ENCODE assay signal across 8 cellular contexts in genomic region chr22:30301995-30302809, GRCh38. TPM values are rescaled to one million over a fixed set of nuclear protein-coding genes. Genes with fewer than 3 reads are reported as not detected.
A peak's percentile ranks its signal among the peaks of the same experiment; 100 is the strongest.
DNase-seq lines count a peak whose midpoint lies in the region; ATAC-seq and TF ChIP-seq lines count a peak whose summit lies in the region.

No MANE protein-coding gene starts in this region.

- H3K4me3 Mint-ChIP-seq in activated T-cell treated with anti-CD3 and anti-CD28 coated beads, Interleukin-2, amount 50 U/mL, for 24 hours, result no peak overlapping the region
- H3K4me3 Mint-ChIP-seq in activated naive CD8-positive, alpha-beta T cell treated with anti-CD3 and anti-CD28 coated beads for 36 hours, result no peak overlapping the region

- no peak for TF ChIP-seq CTCF in suprapubic skin (IDR thresholded peaks at IDR 0.05)

- H3K9me3 Mint-ChIP-seq in activated T-cell treated with anti-CD3 and anti-CD28 coated beads, Interleukin-2, amount 50 U/mL, for 24 hours, result no peaks in the 10 kb centered on the region
- no peaks in the 10 kb centered on the region for H3K9me3 Mint-ChIP-seq in activated naive CD8-positive, alpha-beta T cell treated with anti-CD3 and anti-CD28 coated beads for 36 hours

- peaks cover 37% of the 10 kb centered on the region for H3K36me3 ChIP-seq in suprapubic skin

- H3K4me1 Mint-ChIP-seq in activated T-cell treated with anti-CD3 and anti-CD28 coated beads, Interleukin-2, amount 50 U/mL, for 24 hours (ENCODE audit: low read depth), result peaks cover 93% of the 10 kb centered on the region
- peaks cover 95% of the 10 kb centered on the region for H3K4me1 Mint-ChIP-seq in activated naive CD8-positive, alpha-beta T cell treated with anti-CD3 and anti-CD28 coated beads for 36 hours

- peak overlapping the region; percentile 87 for H3K27ac ChIP-seq in suprapubic skin

- peaks cover 61% of the 10 kb centered on the region for H3K36me3 Mint-ChIP-seq in activated T-cell treated with anti-CD3 and anti-CD28 coated beads, Interleukin-2, amount 50 U/mL, for 24 hours (ENCODE audit: low read depth)
- peaks cover 34% of the 10 kb centered on the region for H3K36me3 Mint-ChIP-seq in activated naive CD8-positive, alpha-beta T cell treated with anti-CD3 and anti-CD28 coated beads for 36 hours

- H3K27ac Mint-ChIP-seq in activated T-cell treated with anti-CD3 and anti-CD28 coated beads, Interleukin-2, amount 50 U/mL, for 24 hours, result peak overlapping the region; percentile 96
- peak overlapping the region; percentile 83 for H3K27ac Mint-ChIP-seq in activated naive CD8-positive, alpha-beta T cell treated with anti-CD3 and anti-CD28 coated beads for 36 hours

- H3K4me1 ChIP-seq in suprapubic skin, result peaks cover 91% of the 10 kb centered on the region

- H3K9me3 ChIP-seq in suprapubic skin, result no peaks in the 10 kb centered on the region

- peak; percentile 42 for DNase-seq in activated T-cell treated with anti-CD3 and anti-CD28 coated beads, Interleukin-2, amount 50 U/mL, for 24 hours
- DNase-seq in activated T-cell treated with anti-CD3 and anti-CD28 coated beads for 4 hours, result no peak
- no peak for DNase-seq in activated naive CD8-positive, alpha-beta T cell treated with anti-CD3 and anti-CD28 coated beads for 36 hours
- DNase-seq in islet precursor cell, result peak; percentile 79
- DNase-seq in suprapubic skin (ENCODE audit: low spot score in 2 of 2), result no peak
- no peak for DNase-seq in SHP77 treated with DMSO at 0.1 percent for 48 hours (lab: John Stamatoyannopoulos, UW)

- TF ChIP-seq POLR2A in suprapubic skin (IDR thresholded peaks at IDR 0.05), result no peak

- no peak for TF ChIP-seq EP300 in suprapubic skin (IDR thresholded peaks at IDR 0.05)

- WGBS in suprapubic skin, result 44% methylated on average over 3 of the region's 9 CpGs

- no peaks in the 10 kb centered on the region for H3K27me3 ChIP-seq in suprapubic skin

- H3K27me3 Mint-ChIP-seq in activated T-cell treated with anti-CD3 and anti-CD28 coated beads, Interleukin-2, amount 50 U/mL, for 24 hours, result no peaks in the 10 kb centered on the region
- H3K27me3 Mint-ChIP-seq in activated naive CD8-positive, alpha-beta T cell treated with anti-CD3 and anti-CD28 coated beads for 36 hours, result no peaks in the 10 kb centered on the region

- no peak for ATAC-seq in HG02678 (IDR thresholded peaks at IDR 0.05; ENCODE audit: unreplicated experiment)
- no peak for ATAC-seq in GM18867 (IDR thresholded peaks at IDR 0.05; ENCODE audit: unreplicated experiment)

- H3K4me3 ChIP-seq in suprapubic skin, result peak overlapping the region; percentile 2

RNA-seq across cellular contexts. Expression of gene CASTOR1, which starts 12.9 kb away (rescaled TPM):
- 1 to 10 TPM; 2.8 to 3.5 TPM for total RNA-seq in activated naive CD8-positive, alpha-beta T cell treated with anti-CD3 and anti-CD28 coated beads for 36 hours
- 10 to 100 TPM; 16.3 to 22.8 (median 20.6) TPM for total RNA-seq in suprapubic skin

RNA-seq across cellular contexts. Expression of gene TBC1D10A, which starts 24.5 kb away (rescaled TPM):
- 10 to 100 TPM; 13.0 to 14.4 TPM for total RNA-seq in activated naive CD8-positive, alpha-beta T cell treated with anti-CD3 and anti-CD28 coated beads for 36 hours
- total RNA-seq in suprapubic skin, result 10 to 100 TPM; 38.3 to 49.2 (median 43.0) TPM

RNA-seq across cellular contexts. Expression of gene OSM, which starts 35.6 kb away (rescaled TPM):
- 10 to 100 TPM; 47.9 to 50.7 TPM for total RNA-seq in activated naive CD8-positive, alpha-beta T cell treated with anti-CD3 and anti-CD28 coated beads for 36 hours
- total RNA-seq in suprapubic skin, result under 1 TPM in 1 of 4 donors, not detected in 3; 0.34 TPM

RNA-seq across cellular contexts. Expression of gene SF3A1, which starts 54.5 kb away (rescaled TPM):
- 100 to 1,000 TPM; 243 to 244 TPM for total RNA-seq in activated naive CD8-positive, alpha-beta T cell treated with anti-CD3 and anti-CD28 coated beads for 36 hours
- 100 to 1,000 TPM; 112 to 208 (median 152) TPM for total RNA-seq in suprapubic skin

RNA-seq across cellular contexts. Expression of gene CCDC157, which starts 54.6 kb away (rescaled TPM):
- 1 to 10 TPM; 2.5 to 2.6 TPM for total RNA-seq in activated naive CD8-positive, alpha-beta T cell treated with anti-CD3 and anti-CD28 coated beads for 36 hours
- total RNA-seq in suprapubic skin, result 1 to 10 TPM; 2.2 to 4.7 (median 3.1) TPM

Comparison
In these comparisons a context has a peak if more than half of its experiments do, and no peak if none do; other contexts are left out.
1. DNase-seq: peak in activated T-cell treated with anti-CD3 and anti-CD28 coated beads, Interleukin-2, amount 50 U/mL, for 24 hours (single experiment) and islet precursor cell (single experiment); none in activated T-cell treated with anti-CD3 and anti-CD28 coated beads for 4 hours (single experiment), activated naive CD8-positive, alpha-beta T cell treated with anti-CD3 and anti-CD28 coated beads for 36 hours (single experiment), suprapubic skin (0 of 2) and SHP77 treated with DMSO at 0.1 percent for 48 hours (single experiment).
2. RNA of gene OSM, which starts 35.6 kb away (total RNA-seq): 47.9 to 50.7 TPM in activated naive CD8-positive, alpha-beta T cell treated with anti-CD3 and anti-CD28 coated beads for 36 hours; 0.34 TPM in suprapubic skin; every median in the first group is over 10 times any median in the second.